ENCODE assay signal across 1 cellular context in genomic region chr1:64451449-64451848, GRCh38.
TF ChIP-seq lines count a peak whose summit lies in the region.

No MANE protein-coding gene starts in this region.

TF ChIP-seq in K562, 482 proteins besides CTCF, POLR2A, EP300 and RAD21 (continued from another document):
- TF ChIP-seq, protein P1, sequence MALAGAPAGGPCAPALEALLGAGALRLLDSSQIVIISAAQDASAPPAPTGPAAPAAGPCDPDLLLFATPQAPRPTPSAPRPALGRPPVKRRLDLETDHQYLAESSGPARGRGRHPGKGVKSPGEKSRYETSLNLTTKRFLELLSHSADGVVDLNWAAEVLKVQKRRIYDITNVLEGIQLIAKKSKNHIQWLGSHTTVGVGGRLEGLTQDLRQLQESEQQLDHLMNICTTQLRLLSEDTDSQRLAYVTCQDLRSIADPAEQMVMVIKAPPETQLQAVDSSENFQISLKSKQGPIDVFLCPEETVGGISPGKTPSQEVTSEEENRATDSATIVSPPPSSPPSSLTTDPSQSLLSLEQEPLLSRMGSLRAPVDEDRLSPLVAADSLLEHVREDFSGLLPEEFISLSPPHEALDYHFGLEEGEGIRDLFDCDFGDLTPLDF (CRISPR knock-in tag; IDR thresholded peaks at IDR 0.05), result no peak
- TF ChIP-seq C11orf30 (IDR thresholded peaks at IDR 0.05; ENCODE audit: low read depth) (no peak), CBFA2T3 (IDR thresholded peaks at IDR 0.05) (no peak)
